8 cellular contexts compared by ENCODE assay signal in genomic region chr12:46071769-46072624, GRCh38.
A peak's percentile ranks its signal among the peaks of the same experiment; 100 is the strongest.
DNase-seq lines count a peak whose midpoint lies in the region; ATAC-seq lines count a peak whose summit lies in the region.

No MANE protein-coding gene starts in this region.

- ATAC-seq in GM18907 (IDR thresholded peaks at IDR 0.05; ENCODE audit: unreplicated experiment), result peak; percentile 96
- ATAC-seq in HG03139 (IDR thresholded peaks at IDR 0.05; ENCODE audit: unreplicated experiment), result peak; percentile 86
- ATAC-seq in left lobe of liver, result peak; percentile 99

- DNase-seq in AG20443 (ENCODE audit: low spot score) (peak; percentile 90), NCI-H226 (peak; percentile 81), left lobe of liver (ENCODE audit: low spot score) (peak; percentile 75)
- peak; percentile 28 for DNase-seq in activated CD4-positive, CD25-positive, alpha-beta regulatory T cell treated with anti-CD3 and anti-CD28 coated beads, Interleukin-2, amount 50 U/mL, for 16 hours (ENCODE audit: low read depth, low spot score)
- peak; percentile 38 for DNase-seq in central memory CD4-positive, alpha-beta T cell
- DNase-seq in stimulated activated CD4-positive, alpha-beta T cell treated with anti-CD3 and anti-CD28 coated beads, Interleukin-4, amount 100 ng/mL, for 48 hours (ENCODE audit: low read depth in 2 of 2), result peak; percentile 47 to 56

Comparison
In these comparisons a context has a peak if more than half of its experiments do, and no peak if none do; other contexts are left out.
1. Peak in every context shown above with its lines: DNase-seq and ATAC-seq.
2. DNase-seq: peak in every context shown above with its lines; median percentile 90 in AG20443; 81 in NCI-H226; 75 in left lobe of liver; 52 in stimulated activated CD4-positive, alpha-beta T cell treated with anti-CD3 and anti-CD28 coated beads, Interleukin-4, amount 100 ng/mL, for 48 hours; 38 in central memory CD4-positive, alpha-beta T cell; 28 in activated CD4-positive, CD25-positive, alpha-beta regulatory T cell treated with anti-CD3 and anti-CD28 coated beads, Interleukin-2, amount 50 U/mL, for 16 hours.